Comparison of ENCODE assay signal across 8 cellular contexts in genomic region chr2:233267516-233268245, GRCh38. TPM values are rescaled to one million over a fixed set of nuclear protein-coding genes. Genes with fewer than 3 reads are reported as not detected.
DNase-seq lines count a peak whose midpoint lies in the region; ATAC-seq and TF ChIP-seq lines count a peak whose summit lies in the region.

No MANE protein-coding gene starts in this region.

- H3K27ac ChIP-seq in coronary artery = no peak overlapping the region
- no peak overlapping the region for H3K27ac ChIP-seq in sigmoid colon
- no peak overlapping the region for H3K27ac ChIP-seq in uterus

- no peaks in the 10 kb centered on the region for H3K9me2 ChIP-seq in Loucy (replicated peaks; ENCODE audit: low read depth, low read length)

- peak overlapping the region; percentile 46 for H3K4me2 ChIP-seq in Loucy (ENCODE audit: low read depth, low read length, poor library complexity, severe bottlenecking)

- H3K9me3 ChIP-seq in Loucy (ENCODE audit: insufficient read depth, low read depth, low read length) = no peaks in the 10 kb centered on the region
- no peaks in the 10 kb centered on the region for H3K9me3 ChIP-seq in sigmoid colon
- no peaks in the 10 kb centered on the region for H3K9me3 ChIP-seq in uterus

- H3K79me2 ChIP-seq in Loucy (ENCODE audit: insufficient read depth, low read length) = peaks cover 18% of the 10 kb centered on the region; the same call in 1 of the 2 replicates

- no peak overlapping the region for H2AFZ ChIP-seq in Loucy (ENCODE audit: low read length)

- H3K4me3 ChIP-seq in Loucy (ENCODE audit: low read length, poor library complexity, severe bottlenecking) = peak overlapping the region; percentile 14
- H3K4me3 ChIP-seq in coronary artery = no peak overlapping the region
- H3K4me3 ChIP-seq in sigmoid colon = no peak overlapping the region
- no peak overlapping the region for H3K4me3 ChIP-seq in uterus

- H3K27me3 ChIP-seq in Loucy (ENCODE audit: insufficient read depth, low read length, poor library complexity, severe bottlenecking) (no peaks in the 10 kb centered on the region), sigmoid colon (no peaks in the 10 kb centered on the region), uterus (no peaks in the 10 kb centered on the region)

- H3K4me1 ChIP-seq in Loucy (ENCODE audit: insufficient read depth, low read length, poor library complexity, severe bottlenecking) (peaks cover 43% of the 10 kb centered on the region), sigmoid colon (no peaks in the 10 kb centered on the region), uterus (no peaks in the 10 kb centered on the region)

- intact Hi-C loops in sigmoid colon (cut with DNase I) (no loop called here), uterus (cut with DNase I; ENCODE audit: low total_unique reads) (no loop called here)

- TF ChIP-seq CTCF in Loucy (conservative IDR thresholded peaks at IDR 0.05; ENCODE audit: low read length) (no peak), coronary artery (IDR thresholded peaks at IDR 0.05) (no peak), sigmoid colon (IDR thresholded peaks at IDR 0.05) (no peak), uterus (IDR thresholded peaks at IDR 0.05) (no peak)

- ATAC-seq in GM21390 (IDR thresholded peaks at IDR 0.05; ENCODE audit: unreplicated experiment) (peak; percentile 90), HG02840 (IDR thresholded peaks at IDR 0.05; ENCODE audit: low FRiP score, unreplicated experiment) (no peak)

- 65 to 87% methylated on average over 6 of the region's 6 CpGs for WGBS in sigmoid colon, 2 donors

- H3K9ac ChIP-seq in Loucy (ENCODE audit: low read depth, low read length, poor library complexity, severe bottlenecking) = no peak overlapping the region

- H3F3A ChIP-seq in Loucy (ENCODE audit: low read depth) = peaks cover 15% of the 10 kb centered on the region; the same call in 1 of the 2 replicates

- TF ChIP-seq POLR2A in sigmoid colon (IDR thresholded peaks at IDR 0.05) (no peak), uterus (IDR thresholded peaks at IDR 0.05) (no peak)

- TF ChIP-seq EP300 in sigmoid colon (IDR thresholded peaks at IDR 0.05) = no peak

- peak; percentile 91 for DNase-seq in activated effector memory CD4-positive, alpha-beta T cell treated with anti-CD3 and anti-CD28 coated beads, Interleukin-2, amount 50 U/mL, for 16 hours
- peak; percentile 45 to 58 (median 53) for DNase-seq in stimulated activated CD4-positive, alpha-beta T cell treated with anti-CD3 and anti-CD28 coated beads, TNF-alpha, amount 100 ng/mL, for 48 hours (ENCODE audit: low read depth in 3 of 3)
- DNase-seq in coronary artery (ENCODE audit: low spot score) = no peak
- no peak for DNase-seq in sigmoid colon
- DNase-seq in uterus = no peak

- H3K36me3 ChIP-seq in Loucy (ENCODE audit: insufficient read depth, low read length) (peaks cover 69% of the 10 kb centered on the region), sigmoid colon (peaks cover 26 to 99% (median 54%) of the 10 kb centered on the region in 4 donors), uterus (no peaks in the 10 kb centered on the region)

- no peaks in the 10 kb centered on the region for H4K20me1 ChIP-seq in Loucy (ENCODE audit: insufficient read depth, low read length, poor library complexity, severe bottlenecking)

RNA-seq across cellular contexts. Expression of gene ATG16L1, which starts 16.2 kb away (rescaled TPM):
- total RNA-seq in sigmoid colon (10 to 100 TPM; 19.6 to 37.3 (median 32.4) TPM), uterus (10 to 100 TPM; 26.2 to 42.9 (median 31.9) TPM)
- 10 to 100 TPM; 16.2 to 19.2 (median 18.2) TPM for polyA plus RNA-seq in sigmoid colon

RNA-seq across cellular contexts. Expression of gene SAG, which starts 39.9 kb away (rescaled TPM):
- total RNA-seq in sigmoid colon (not detected), uterus (under 1 TPM in 1 of 4 donors, not detected in 3; 0.07 TPM)
- not detected for polyA plus RNA-seq in sigmoid colon

Comparison
In these comparisons a context has a peak if more than half of its experiments do, and no peak if none do; other contexts are left out.
1. DNase-seq: peak in activated effector memory CD4-positive, alpha-beta T cell treated with anti-CD3 and anti-CD28 coated beads, Interleukin-2, amount 50 U/mL, for 16 hours (single experiment) and stimulated activated CD4-positive, alpha-beta T cell treated with anti-CD3 and anti-CD28 coated beads, TNF-alpha, amount 100 ng/mL, for 48 hours (3 of 3); none in coronary artery (single experiment), sigmoid colon (single experiment) and uterus (0 of 2).